ENCODE assay signal across 18 cellular contexts in the genomic region with DNA sequence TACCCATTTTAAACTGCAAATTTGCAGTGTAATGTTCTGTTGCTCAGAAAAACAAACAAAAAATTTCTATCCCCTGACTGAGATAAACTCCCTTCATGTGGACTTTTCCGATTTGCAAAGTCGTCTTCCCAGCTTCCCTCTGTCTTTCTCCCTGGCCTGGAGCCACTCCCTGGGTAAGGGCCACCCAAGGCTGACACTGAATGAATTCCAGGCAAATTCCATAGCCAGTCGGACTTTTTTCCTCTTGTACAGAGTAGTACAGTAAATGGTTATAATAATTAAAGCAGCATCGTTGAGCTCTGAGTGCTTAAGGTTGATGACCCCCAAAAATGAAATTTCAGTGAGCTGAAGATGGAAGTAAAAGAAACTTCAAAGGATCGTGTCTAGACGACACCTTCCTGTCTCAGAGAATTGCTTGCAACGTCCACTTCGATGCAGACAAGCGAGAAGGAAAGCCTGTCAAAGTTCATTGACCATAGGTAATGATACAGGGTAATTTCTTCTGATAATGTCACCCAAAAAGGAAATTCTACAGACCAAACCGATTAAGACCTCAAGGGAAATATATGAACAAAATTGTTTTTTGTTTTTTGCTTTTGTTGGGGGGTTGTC. TPM values are rescaled to one million over a fixed set of nuclear protein-coding genes. Genes with fewer than 3 reads are reported as not detected.
DNase-seq lines count a peak whose midpoint lies in the region; ATAC-seq, FAIRE-seq and TF ChIP-seq lines count a peak whose summit lies in the region.
"Had no signal": no experiment of that assay in that cellular context is flagged by ENCODE, and none has a peak within 500 bp of the region (broad histone marks: within the 10 kb centered on the region; RNA-seq: fewer than 3 reads in every experiment).

No MANE protein-coding gene starts in this region.

- no peaks in the 10 kb centered on the region for H3K4me1 Mint-ChIP-seq in activated naive CD4-positive, alpha-beta T cell treated with anti-CD3 and anti-CD28 coated beads for 36 hours (ENCODE audit: low read depth)
- H3K4me1 Mint-ChIP-seq: CD4-positive, CD25-positive, alpha-beta regulatory T cell had no signal

- no peak overlapping the region for H3K4me3 Mint-ChIP-seq in activated naive CD4-positive, alpha-beta T cell treated with anti-CD3 and anti-CD28 coated beads for 36 hours
- H3K4me3 Mint-ChIP-seq: CD4-positive, CD25-positive, alpha-beta regulatory T cell had no signal

- H3K79me2 ChIP-seq in HepG2 (ENCODE audit: insufficient read depth, low read length) (no peaks in the 10 kb centered on the region), hepatocyte (no peaks in the 10 kb centered on the region)

- no peak overlapping the region for H3K27ac Mint-ChIP-seq in activated naive CD4-positive, alpha-beta T cell treated with anti-CD3 and anti-CD28 coated beads for 36 hours
- H3K27ac Mint-ChIP-seq: CD4-positive, CD25-positive, alpha-beta regulatory T cell had no signal

- no peak overlapping the region for H3K9ac ChIP-seq in HepG2 (ENCODE audit: insufficient read depth, low read depth, low read length)

- DNase-seq in HepG2 (ENCODE audit: low spot score) (no peak), right lobe of liver (no peak), MG63 (peak; percentile 8), hepatocyte (ENCODE audit: low spot score) (peak; percentile 20), prostate gland (ENCODE audit: low spot score) (no peak), HEK293T (ENCODE audit: extremely low spot score) (no peak), NCI-H446 treated with DMSO at 0.1 percent for 48 hours (lab: John Stamatoyannopoulos, UW) (no peak)
- DNase-seq in activated naive CD4-positive, alpha-beta T cell treated with anti-CD3 and anti-CD28 coated beads for 36 hours: no peak
- DNase-seq: CD4-positive, CD25-positive, alpha-beta regulatory T cell; DND-41; GOT3; MV-4-11; NCI-H1436; NCI-H2081; NCI-H524 treated with DMSO at 0.1 percent for 48 hours had no signal

- H3K9me3 ChIP-seq in HepG2 (ENCODE audit: low read length) (no peaks in the 10 kb centered on the region), right lobe of liver (no peaks in the 10 kb centered on the region), MG63 (no peaks in the 10 kb centered on the region), hepatocyte (ENCODE audit: low read depth) (no peaks in the 10 kb centered on the region), prostate gland (no peaks in the 10 kb centered on the region)

- H4K20me1 ChIP-seq in HepG2 (ENCODE audit: insufficient read depth, low read length): no peaks in the 10 kb centered on the region
- no peaks in the 10 kb centered on the region for H4K20me1 ChIP-seq in hepatocyte (ENCODE audit: insufficient read depth, poor library complexity, severe bottlenecking)

- H3K4me1 ChIP-seq in HepG2 (ENCODE audit: insufficient read depth, low read length) (no peaks in the 10 kb centered on the region), right lobe of liver (no peaks in the 10 kb centered on the region), hepatocyte (ENCODE audit: insufficient read depth) (no peaks in the 10 kb centered on the region), prostate gland (replicated peaks) (no peaks in the 10 kb centered on the region)

- H2AFZ ChIP-seq in HepG2 (ENCODE audit: low read length): no peak overlapping the region
- H2AFZ ChIP-seq in hepatocyte: no peak overlapping the region

- no peaks in the 10 kb centered on the region for H3K9me3 Mint-ChIP-seq in activated naive CD4-positive, alpha-beta T cell treated with anti-CD3 and anti-CD28 coated beads for 36 hours
- H3K9me3 Mint-ChIP-seq: CD4-positive, CD25-positive, alpha-beta regulatory T cell had no signal

- TF ChIP-seq EP300 in HepG2 (IDR thresholded peaks at IDR 0.05; ENCODE audit: low read depth in 2 of 2, low read length in 2 of 2): no peak
- no peak for TF ChIP-seq EP300 in HepG2 (CRISPR knock-in tag; IDR thresholded peaks at IDR 0.05; ENCODE audit: borderline replicate concordance)

- H3K27me3 ChIP-seq in HepG2 (ENCODE audit: control insufficient read depth in 1 of 2, insufficient read depth in 2 of 2, low read length in 2 of 2): no peaks in the 10 kb centered on the region; a peak in 1 of 5 replicates
- no peaks in the 10 kb centered on the region for H3K27me3 ChIP-seq in right lobe of liver
- no peaks in the 10 kb centered on the region for H3K27me3 ChIP-seq in MG63
- H3K27me3 ChIP-seq in hepatocyte: no peaks in the 10 kb centered on the region
- no peaks in the 10 kb centered on the region for H3K27me3 ChIP-seq in prostate gland (replicated peaks; ENCODE audit: insufficient read depth)

- ATAC-seq in HepG2 (peak; percentile 59), right lobe of liver (no peak)

- WGBS in HepG2 (ENCODE audit: low lambda C conversion rate): 1% methylated on average over 10 of the region's 10 CpGs
- 26% methylated on average over 10 of the region's 10 CpGs for WGBS in right lobe of liver (ENCODE audit: insufficient coverage, low coverage, low lambda C conversion rate, missing lambda C conversion rate)
- 56% methylated on average over 10 of the region's 10 CpGs for WGBS in hepatocyte (ENCODE audit: low lambda C conversion rate, missing lambda C conversion rate)
- WGBS in prostate gland: 43% methylated on average over 10 of the region's 10 CpGs

- H3K27ac ChIP-seq in HepG2 (ENCODE audit: extremely low read length, insufficient read depth, low read length) (no peak overlapping the region), right lobe of liver (no peak overlapping the region), hepatocyte (peak overlapping the region; percentile 6), prostate gland (no peak overlapping the region)

- H3K9me2 ChIP-seq in hepatocyte (replicated peaks; ENCODE audit: insufficient read depth): no peaks in the 10 kb centered on the region

- intact Hi-C loops in HepG2 (cut with micrococcal nuclease; ENCODE audit: unreplicated experiment) (no loop called here), right lobe of liver (cut with DNase I) (no loop called here), prostate gland (cut with DNase I) (no loop called here)
- intact Hi-C loops in activated naive CD4-positive, alpha-beta T cell treated with anti-CD3 and anti-CD28 coated beads for 36 hours (cut with micrococcal nuclease): no loop called here

- 0 out of 2 replicates have a peak overlapping the region, but pooled peaks have one; percentile 15 for H3K4me2 ChIP-seq in HepG2 (ENCODE audit: low read depth, low read length)
- peak overlapping the region; percentile 42 for H3K4me2 ChIP-seq in hepatocyte

- H3K27me3 Mint-ChIP-seq in activated naive CD4-positive, alpha-beta T cell treated with anti-CD3 and anti-CD28 coated beads for 36 hours (ENCODE audit: low read depth): no peaks in the 10 kb centered on the region
- H3K27me3 Mint-ChIP-seq: CD4-positive, CD25-positive, alpha-beta regulatory T cell had no signal

- no TSS peak for BruUV-seq in HepG2 (replicated peaks; lab: Mats Ljungman, UMichigan)

- H3K36me3 ChIP-seq in HepG2 (replicated peaks in 1 of 2; ENCODE audit: control insufficient read depth in 1 of 2, insufficient read depth in 2 of 2, low read length in 2 of 2) (no peaks in the 10 kb centered on the region), right lobe of liver (no peaks in the 10 kb centered on the region), MG63 (no peaks in the 10 kb centered on the region), hepatocyte (replicated peaks; ENCODE audit: insufficient read depth, low read depth) (no peaks in the 10 kb centered on the region), prostate gland (no peaks in the 10 kb centered on the region)

- POLR2A ChIA-PET in HepG2 (lab: Yijun Ruan, JAX): no interaction called here
- POLR2A ChIA-PET in HEK293T (lab: Yijun Ruan, JAX): no interaction called here

- TF ChIP-seq CTCF in HepG2 (CRISPR knock-in tag; IDR thresholded peaks at IDR 0.05) (no peak), right lobe of liver (IDR thresholded peaks at IDR 0.05) (no peak), hepatocyte (IDR thresholded peaks at IDR 0.05; ENCODE audit: poor library complexity) (no peak), prostate gland (IDR thresholded peaks at IDR 0.05) (no peak)

- H3K4me3 ChIP-seq in HepG2 (replicated peaks in 1 of 3; ENCODE audit: insufficient read depth in 1 of 3, low read depth in 2 of 3, low read length in 3 of 3) (no peak overlapping the region), right lobe of liver (no peak overlapping the region), MG63 (peak overlapping the region; percentile 23), hepatocyte (no peak overlapping the region), prostate gland (no peak overlapping the region)

- CTCF ChIA-PET in HepG2 (lab: Yijun Ruan, JAX; ENCODE audit: low intra/inter-chr PET ratio, low total read pairs) (no interaction called here), HEK293T (lab: Yijun Ruan, JAX) (no interaction called here)
- CTCF ChIA-PET in activated naive CD4-positive, alpha-beta T cell treated with anti-CD3 and anti-CD28 coated beads for 36 hours (lab: Charles Lee): no interaction called here

- no peaks in the 10 kb centered on the region for H3K36me3 Mint-ChIP-seq in activated naive CD4-positive, alpha-beta T cell treated with anti-CD3 and anti-CD28 coated beads for 36 hours (ENCODE audit: low read depth)
- H3K36me3 Mint-ChIP-seq: CD4-positive, CD25-positive, alpha-beta regulatory T cell had no signal

- in situ Hi-C loops in HepG2 (cut with HindIII; ENCODE audit: extremely low pct_ligation_motif_present, low pct_unique_long_range_greater_than_20kb): no loop called here

- TF ChIP-seq RAD21 in HepG2 (CRISPR knock-in tag; IDR thresholded peaks at IDR 0.05): no peak

- FAIRE-seq in HepG2 (lab: Jason Lieb, UNC): no peak
- FAIRE-seq: D721Med had no signal

- TF ChIP-seq POLR2A in HepG2 (IDR thresholded peaks at IDR 0.05; ENCODE audit: insufficient read depth in 1 of 2, low read depth in 2 of 2, low read length in 2 of 2) (no peak), right lobe of liver (IDR thresholded peaks at IDR 0.05) (no peak), prostate gland (IDR thresholded peaks at IDR 0.05) (no peak)

RNA-seq across cellular contexts. Expression of a gene that starts 33.6 kb away (rescaled TPM):
- total RNA-seq in HepG2 (2016; rRNA removed; fragmentation: Illumina TruSeq; extraction: Trizol) (not detected in 2 replicates), right lobe of liver (not detected), hepatocyte (0.87 and 1.5 TPM in 2 replicates), prostate gland (under 1 TPM in 1 of 2 donors, not detected in 1; 0.74 TPM)
- total RNA-seq in HepG2 (2016; cell fraction: cytosol; rRNA removed; fragmentation: Illumina TruSeq; extraction: Trizol; ENCODE audit: low read depth): not detected in 2 replicates
- total RNA-seq in HepG2 (2016; cell fraction: insoluble cytoplasmic fraction; rRNA removed; fragmentation: Illumina TruSeq; extraction: Trizol): not detected in 2 replicates
- not detected in 2 replicates for total RNA-seq in HepG2 (2016; cell fraction: membrane; rRNA removed; fragmentation: Illumina TruSeq; extraction: Trizol)
- not detected in 2 replicates for total RNA-seq in HepG2 (2016; cell fraction: nucleus; rRNA removed; fragmentation: Illumina TruSeq; extraction: Trizol)
- polyA plus RNA-seq in HepG2 (2011; rRNA removed) (not detected in 2 replicates), hepatocyte (0.37 and 0.73 TPM in 2 replicates)
- polyA plus RNA-seq in HepG2 (2011; cell fraction: cytosol; rRNA removed): not detected in 2 replicates
- not detected in 2 replicates for polyA plus RNA-seq in HepG2 (2011; cell fraction: nucleus; rRNA removed)
- polyA plus RNA-seq in HepG2 (2012): not detected in 2 replicates
- polyA plus RNA-seq in HepG2 (2016; cell fraction: cytosol; fragmentation: Illumina TruSeq; extraction: Trizol; ENCODE audit: low read depth): not detected in 2 replicates
- not detected in 2 replicates for polyA plus RNA-seq in HepG2 (2016; cell fraction: insoluble cytoplasmic fraction; fragmentation: Illumina TruSeq; extraction: Trizol; ENCODE audit: low read depth)
- polyA plus RNA-seq in HepG2 (2016; cell fraction: membrane; fragmentation: Illumina TruSeq; extraction: Trizol; ENCODE audit: low read depth): not detected in 2 replicates
- polyA plus RNA-seq in HepG2 (2016; cell fraction: nucleus; fragmentation: Illumina TruSeq; extraction: Trizol; ENCODE audit: insufficient read depth, low read depth): not detected in 2 replicates
- not detected in 2 replicates for polyA minus RNA-seq in HepG2 (2011; rRNA and poly(A)+ RNA removed; ENCODE audit: low replicate concordance)
- polyA minus RNA-seq in HepG2 (2011; cell fraction: cytosol; rRNA and poly(A)+ RNA removed): not detected in 2 replicates
- not detected in 2 replicates for polyA minus RNA-seq in HepG2 (2011; cell fraction: nucleus; rRNA and poly(A)+ RNA removed)
- total RNA-seq in MG63 (2014; rRNA removed; shearing (Covaris generic); ENCODE audit: low replicate concordance): 0.79 TPM in 1 of 2 replicates, not detected in the other
- not detected for total RNA-seq in activated naive CD4-positive, alpha-beta T cell treated with anti-CD3 and anti-CD28 coated beads for 36 hours
- total RNA-seq: A172; CD4-positive, CD25-positive, alpha-beta regulatory T cell; OCI-LY7 had no signal
- polyA plus RNA-seq: CD4-positive, CD25-positive, alpha-beta regulatory T cell had no signal

Comparison
In these comparisons a context has a peak if more than half of its experiments do, and no peak if none do; other contexts are left out.
1. DNase-seq: peak in MG63 (single experiment) and hepatocyte (single experiment); none in HepG2 (single experiment), right lobe of liver (0 of 3), prostate gland (single experiment), HEK293T (single experiment), activated naive CD4-positive, alpha-beta T cell treated with anti-CD3 and anti-CD28 coated beads for 36 hours (single experiment) and NCI-H446 treated with DMSO at 0.1 percent for 48 hours (single experiment).